ENCODE assay signal across 8 cellular contexts in the genomic region with DNA sequence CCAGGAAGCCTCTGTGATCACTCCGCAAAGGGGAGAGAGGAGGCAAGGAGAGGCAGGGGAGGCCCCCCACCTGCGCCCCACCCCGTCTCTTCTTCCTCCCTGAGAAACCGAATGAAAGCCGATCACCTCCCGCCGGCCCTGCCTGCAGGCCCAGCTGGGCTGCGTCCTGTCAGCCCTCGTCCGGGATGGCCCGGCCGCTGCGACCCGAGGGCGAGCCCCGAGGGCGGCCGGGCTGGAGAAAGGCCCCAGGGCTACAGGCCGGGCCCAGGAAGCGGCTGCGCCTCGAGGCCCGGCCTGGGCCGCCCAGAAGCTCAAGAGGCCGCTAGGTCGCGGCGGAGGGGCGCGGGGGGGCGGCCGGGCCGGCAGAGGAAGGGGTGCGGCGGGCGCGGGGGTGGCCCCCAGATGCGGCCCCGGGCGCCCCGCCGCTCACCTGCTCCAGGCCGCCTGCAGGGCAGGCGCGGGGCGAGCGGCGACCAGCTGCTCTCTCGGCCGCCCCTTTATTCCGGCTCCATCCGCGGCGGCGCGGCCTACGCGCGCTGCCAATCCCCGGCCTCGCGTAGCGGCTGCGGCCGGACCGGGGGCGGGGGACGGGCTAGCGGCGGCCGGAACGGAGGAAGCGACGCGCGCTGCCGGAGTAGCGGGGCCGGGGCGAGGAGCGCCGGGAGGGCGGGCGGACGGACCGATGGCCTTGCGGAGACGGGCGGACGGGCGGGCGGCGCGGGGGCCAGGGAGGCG. TPM values are rescaled to one million over a fixed set of nuclear protein-coding genes. Genes with fewer than 3 reads are reported as not detected.
DNase-seq lines count a peak whose midpoint lies in the region; ATAC-seq and TF ChIP-seq lines count a peak whose summit lies in the region.

A gene (minus strand): TSS at position 702 of the 735 bp plus-strand sequence. CDS start 2,407 bp downstream, outside the sequence.

- H3K9me3 ChIP-seq in psoas muscle = no peaks in the 10 kb centered on the region

- ATAC-seq in GM19395 (IDR thresholded peaks at IDR 0.05; ENCODE audit: unreplicated experiment) (peak; percentile 19), HG03457 (IDR thresholded peaks at IDR 0.05; ENCODE audit: unreplicated experiment) (peak; percentile 16), left cardiac atrium (peak; percentile 1 to 20), psoas muscle (peak in 2 of 4 donors; percentile 1 to 7)

- H3K4me3 ChIP-seq in psoas muscle = peak within 1 kb of the TSS; percentile 90

- intact Hi-C loops in CD14-positive monocyte (cut with micrococcal nuclease) (loop anchor here (2.0 to 10.0 kb wide), 6 partner anchors 15 to 423 kb away; a partner anchor contains a TSS), left cardiac atrium (cut with DNase I) (loop anchor here (2.0 to 5.0 kb wide), 3 partner anchors 99 to 243 kb away; no protein-coding TSS in a partner anchor), psoas muscle (cut with DNase I) (loop anchor here (1.0 to 10.0 kb wide), 5 partner anchors 99 to 413 kb away; no protein-coding TSS in a partner anchor), posterior vena cava (cut with DNase I) (loop anchor here (5.0 to 10.0 kb wide), 3 partner anchors 98 to 245 kb away; no protein-coding TSS in a partner anchor)

- H3K4me1 ChIP-seq in psoas muscle = peaks cover 11% of the 10 kb centered on the region

- H3K27ac ChIP-seq in psoas muscle = peak within 1 kb of the TSS; percentile 91

- peaks cover 60% of the 10 kb centered on the region for H3K4me1 Mint-ChIP-seq in CD14-positive monocyte

- H3K4me3 Mint-ChIP-seq in CD14-positive monocyte = peak within 1 kb of the TSS; percentile 92 to 95

- H3K36me3 Mint-ChIP-seq in CD14-positive monocyte = peaks cover 48 to 56% of the 10 kb centered on the region in 2 donors

- WGBS in psoas muscle, 3 donors = 0 to 1% (median 0%) methylated on average over 40 to 94 of the region's 95 CpGs

- no peaks in the 10 kb centered on the region for H3K27me3 Mint-ChIP-seq in CD14-positive monocyte (ENCODE audit: low read depth in 3 of 3)

- H3K9me3 Mint-ChIP-seq in CD14-positive monocyte = peaks cover 0 to 2% (median 0%) of the 10 kb centered on the region in 7 donors

- H3K27ac Mint-ChIP-seq in CD14-positive monocyte = peak within 1 kb of the TSS; percentile 90 to 97 (median 94)

- no peak for TF ChIP-seq CTCF in CD14-positive monocyte (IDR thresholded peaks at IDR 0.05)
- no peak for TF ChIP-seq CTCF in psoas muscle (IDR thresholded peaks at IDR 0.05)

- H3K27me3 ChIP-seq in psoas muscle (ENCODE audit: insufficient read depth in 3 of 3, low read length in 2 of 3) = no peaks in the 10 kb centered on the region

- DNase-seq in CD14-positive monocyte (ENCODE audit: low spot score) (no peak), left cardiac atrium (peak; percentile 30), psoas muscle (peak in 1 of 2 donors; percentile 59), globus pallidus (ENCODE audit: low spot score) (no peak), posterior vena cava (ENCODE audit: low spot score) (no peak)
- DNase-seq in activated T-cell treated with anti-CD3 and anti-CD28 coated beads, Interleukin-2, amount 50 U/mL, for 48 hours = peak; percentile 50 to 61

- peaks cover 0 to 44% of the 10 kb centered on the region in 2 donors for H3K36me3 ChIP-seq in psoas muscle (ENCODE audit: insufficient read depth in 1 of 2, low read depth in 1 of 2)

RNA-seq across cellular contexts. Expression of the gene that starts here (rescaled TPM):
- 1 to 10 TPM; 1.9 to 4.7 TPM for polyA plus RNA-seq in CD14-positive monocyte
- total RNA-seq in left cardiac atrium = 1 to 10 TPM; 5.9 to 8.1 TPM
- 1 to 10 TPM; 5.3 to 8.8 (median 7.9) TPM for total RNA-seq in psoas muscle
- 1 to 10 TPM; 2.0 to 6.6 (median 3.4) TPM for polyA plus RNA-seq in psoas muscle
- 1 to 10 TPM; 7.1 to 7.5 TPM for total RNA-seq in posterior vena cava

Comparison
In these comparisons a context has a peak if more than half of its experiments do, and no peak if none do; other contexts are left out.
1. DNase-seq: peak in activated T-cell treated with anti-CD3 and anti-CD28 coated beads, Interleukin-2, amount 50 U/mL, for 48 hours (2 of 2) and left cardiac atrium (single experiment); none in CD14-positive monocyte (single experiment), globus pallidus (single experiment) and posterior vena cava (single experiment).